12 cellular contexts compared by ENCODE assay signal in the genomic region with DNA sequence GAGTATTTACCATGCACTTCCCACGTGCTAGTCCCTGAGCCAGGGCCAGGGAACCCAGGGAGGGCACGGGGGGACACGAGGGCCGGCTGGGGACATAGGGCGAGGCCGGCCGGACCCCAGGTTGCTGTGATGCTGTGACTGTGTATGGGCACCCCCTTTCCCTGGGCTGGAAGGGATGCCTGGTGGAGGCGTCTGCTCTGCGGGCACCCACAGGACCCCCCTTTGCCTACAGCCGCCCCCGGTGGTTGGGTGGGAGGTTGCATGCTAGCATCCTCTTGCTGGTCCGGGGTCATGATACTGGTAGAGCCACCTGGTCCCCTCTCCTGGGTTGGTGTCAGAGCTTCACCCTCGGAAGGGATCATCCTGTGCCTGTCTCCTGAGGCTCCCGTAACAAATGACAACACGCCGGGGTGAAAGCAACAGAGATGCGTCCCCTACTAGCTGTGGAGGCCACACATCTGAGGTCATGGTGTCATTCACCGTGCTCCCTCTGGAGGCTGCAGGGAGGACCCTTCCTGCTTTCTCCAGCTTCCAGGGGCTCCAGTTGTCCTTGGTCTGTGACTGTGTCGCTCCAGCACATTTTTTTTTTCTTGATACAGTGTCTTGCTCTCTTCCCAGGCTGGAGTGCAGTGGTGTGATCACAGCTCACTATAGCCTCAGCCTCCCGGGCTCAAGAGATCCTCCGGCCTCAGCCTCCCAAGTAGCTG. TPM values are rescaled to one million over a fixed set of nuclear protein-coding genes. Genes with fewer than 3 reads are reported as not detected.
DNase-seq lines count a peak whose midpoint lies in the region; ATAC-seq, FAIRE-seq and TF ChIP-seq lines count a peak whose summit lies in the region.
"Had no signal": no experiment of that assay in that cellular context is flagged by ENCODE, and none has a peak within 500 bp of the region (broad histone marks: within the 10 kb centered on the region; RNA-seq: fewer than 3 reads in every experiment).

No MANE protein-coding gene starts in this region.

- H3K9me3 ChIP-seq in Panc1 (ENCODE audit: control insufficient read depth, insufficient read depth, low read depth, low read length) (no peaks in the 10 kb centered on the region), gastroesophageal sphincter (no peaks in the 10 kb centered on the region)
- H3K9me3 ChIP-seq: psoas muscle, transverse colon had no signal

- CTCF ChIA-PET in Panc1 (lab: Charles Lee) = interaction anchor here (0.7 kb wide), 1 partner anchor 37 kb away, joined by 3 read pairs; no protein-coding TSS in a partner anchor

- peaks cover 4% of the 10 kb centered on the region for H3K4me1 Mint-ChIP-seq in activated naive CD8-positive, alpha-beta T cell treated with anti-CD3 and anti-CD28 coated beads, Interleukin-2, amount 10 ng/mL, durations not matched to agents 7 days and 5 days
- peaks cover 5% of the 10 kb centered on the region for H3K4me1 Mint-ChIP-seq in activated naive CD8-positive, alpha-beta T cell treated with anti-CD3 and anti-CD28 coated beads for 36 hours
- H3K4me1 Mint-ChIP-seq: central memory CD8-positive, alpha-beta T cell had no signal

- H3K4me1 ChIP-seq in Panc1 (ENCODE audit: control insufficient read depth, insufficient read depth, low read length) (peaks cover 8% of the 10 kb centered on the region; the same call in 1 of the 2 replicates), gastroesophageal sphincter (peaks cover 0 to 21% (median 14%) of the 10 kb centered on the region in 3 donors)

- FAIRE-seq in HTR-8/SVneo (lab: Jason Lieb, UNC) = no peak

- TF ChIP-seq POLR2A in gastroesophageal sphincter (IDR thresholded peaks at IDR 0.05) = no peak

- intact Hi-C loops in Panc1 (cut with micrococcal nuclease; ENCODE audit: unreplicated experiment) = loop anchor here (5.0 kb wide), 1 partner anchor 43 kb away; the partner anchor contains the start of genes CHTF18 and RPUSD1

- POLR2A ChIA-PET in activated naive CD8-positive, alpha-beta T cell treated with anti-CD3 and anti-CD28 coated beads, Interleukin-2, amount 10 ng/mL, durations not matched to agents 7 days and 5 days (lab: Charles Lee) = interaction anchor here (1.1 kb wide), 1 partner anchor 30 kb away, joined by 7 read pairs; no protein-coding TSS in a partner anchor
- POLR2A ChIA-PET in Panc1 (lab: Charles Lee) = interaction anchor here (0.6 kb wide), 1 partner anchor 66 kb away, joined by 3 read pairs; no protein-coding TSS in a partner anchor

- peak; percentile 34 for DNase-seq in activated naive CD8-positive, alpha-beta T cell treated with anti-CD3 and anti-CD28 coated beads, Interleukin-2, amount 10 ng/mL, durations not matched to agents 7 days and 5 days
- no peak for DNase-seq in activated naive CD8-positive, alpha-beta T cell treated with anti-CD3 and anti-CD28 coated beads for 36 hours
- DNase-seq in Panc1 (ENCODE audit: low read depth, low spot score) = no peak
- no peak for DNase-seq in retinal pigment epithelial cell (ENCODE audit: low read depth)
- DNase-seq in HTR-8/SVneo (ENCODE audit: insufficient read length, low spot score) = no peak
- DNase-seq: ACHN; activated CD8-positive, alpha-beta memory T cell treated with anti-CD3 and anti-CD28 coated beads, Interleukin-2, amount 50 U/mL, for 4 hours; activated naive CD4-positive, alpha-beta T cell treated with anti-CD3 and anti-CD28 coated beads, Interleukin-2, amount 50 U/mL, for 16 hours; psoas muscle; transverse colon had no signal

- TF ChIP-seq CTCF in Panc1 (IDR thresholded peaks at IDR 0.05) (peak; percentile 45), retinal pigment epithelial cell (conservative IDR thresholded peaks at IDR 0.05; ENCODE audit: low read depth, low read length) (peak; percentile 8), gastroesophageal sphincter (IDR thresholded peaks at IDR 0.05) (no peak)

- no peaks in the 10 kb centered on the region for H3K36me3 Mint-ChIP-seq in activated naive CD8-positive, alpha-beta T cell treated with anti-CD3 and anti-CD28 coated beads, Interleukin-2, amount 10 ng/mL, durations not matched to agents 7 days and 5 days
- H3K36me3 Mint-ChIP-seq in activated naive CD8-positive, alpha-beta T cell treated with anti-CD3 and anti-CD28 coated beads for 36 hours = no peaks in the 10 kb centered on the region

- H3K27ac Mint-ChIP-seq in activated naive CD8-positive, alpha-beta T cell treated with anti-CD3 and anti-CD28 coated beads, Interleukin-2, amount 10 ng/mL, durations not matched to agents 7 days and 5 days = no peak overlapping the region
- no peak overlapping the region for H3K27ac Mint-ChIP-seq in activated naive CD8-positive, alpha-beta T cell treated with anti-CD3 and anti-CD28 coated beads for 36 hours

- H3K27me3 ChIP-seq in Panc1 (ENCODE audit: control insufficient read depth, insufficient read depth, low read length) = no peaks in the 10 kb centered on the region
- peaks cover 37% of the 10 kb centered on the region for H3K27me3 ChIP-seq in gastroesophageal sphincter

- ATAC-seq in activated naive CD8-positive, alpha-beta T cell treated with anti-CD3 and anti-CD28 coated beads, Interleukin-2, amount 10 ng/mL, durations not matched to agents 7 days and 5 days (ENCODE audit: low read depth) = no peak
- ATAC-seq in Panc1 = no peak
- no peak for ATAC-seq in gastroesophageal sphincter
- ATAC-seq: psoas muscle had no signal

- H3K27me3 Mint-ChIP-seq in activated naive CD8-positive, alpha-beta T cell treated with anti-CD3 and anti-CD28 coated beads, Interleukin-2, amount 10 ng/mL, durations not matched to agents 7 days and 5 days = no peaks in the 10 kb centered on the region
- no peaks in the 10 kb centered on the region for H3K27me3 Mint-ChIP-seq in activated naive CD8-positive, alpha-beta T cell treated with anti-CD3 and anti-CD28 coated beads for 36 hours
- H3K27me3 Mint-ChIP-seq: central memory CD8-positive, alpha-beta T cell had no signal

- H3K27ac ChIP-seq in Panc1 (ENCODE audit: low read length) = no peak overlapping the region
- H3K27ac ChIP-seq in gastroesophageal sphincter = no peak overlapping the region
- H3K27ac ChIP-seq: psoas muscle, transverse colon had no signal

- BruUV-seq in Panc1 (replicated peaks; lab: Mats Ljungman, UMichigan) = no TSS peak

- H3K4me3 Mint-ChIP-seq in activated naive CD8-positive, alpha-beta T cell treated with anti-CD3 and anti-CD28 coated beads, Interleukin-2, amount 10 ng/mL, durations not matched to agents 7 days and 5 days = no peak overlapping the region
- no peak overlapping the region for H3K4me3 Mint-ChIP-seq in activated naive CD8-positive, alpha-beta T cell treated with anti-CD3 and anti-CD28 coated beads for 36 hours
- H3K4me3 Mint-ChIP-seq: central memory CD8-positive, alpha-beta T cell had no signal

- H3K36me3 ChIP-seq in Panc1 (ENCODE audit: control insufficient read depth, insufficient read depth, low read length) (peaks cover 3% of the 10 kb centered on the region; the same call in 1 of the 2 replicates), gastroesophageal sphincter (peaks cover 0 to 5% of the 10 kb centered on the region in 2 donors)
- H3K36me3 ChIP-seq: transverse colon had no signal

- no peak for TF ChIP-seq EP300 in gastroesophageal sphincter (IDR thresholded peaks at IDR 0.05)

- no peaks in the 10 kb centered on the region for H3K9me3 Mint-ChIP-seq in activated naive CD8-positive, alpha-beta T cell treated with anti-CD3 and anti-CD28 coated beads, Interleukin-2, amount 10 ng/mL, durations not matched to agents 7 days and 5 days
- no peaks in the 10 kb centered on the region for H3K9me3 Mint-ChIP-seq in activated naive CD8-positive, alpha-beta T cell treated with anti-CD3 and anti-CD28 coated beads for 36 hours
- H3K9me3 Mint-ChIP-seq: central memory CD8-positive, alpha-beta T cell had no signal

- in situ Hi-C loops in Panc1 (cut with HindIII; ENCODE audit: low pct_unique_long_range_greater_than_20kb, low sequenced_read_pairs) = no loop called here

- H3K4me3 ChIP-seq in Panc1 (ENCODE audit: low read depth in 2 of 2, low read length in 2 of 2) = no peak overlapping the region
- no peak overlapping the region for H3K4me3 ChIP-seq in retinal pigment epithelial cell (ENCODE audit: low read length)
- no peak overlapping the region for H3K4me3 ChIP-seq in gastroesophageal sphincter
- H3K4me3 ChIP-seq: psoas muscle, transverse colon had no signal

- WGBS in gastroesophageal sphincter (ENCODE audit: low coverage in 1 of 2), 2 donors = 73 to 85% methylated on average over 5 to 7 of the region's 21 CpGs

RNA-seq across cellular contexts. Expression of gene CIAO3, which starts 3.1 kb away (rescaled TPM):
- total RNA-seq in activated naive CD8-positive, alpha-beta T cell treated with anti-CD3 and anti-CD28 coated beads, Interleukin-2, amount 10 ng/mL, durations not matched to agents 7 days and 5 days = 10 to 100 TPM; 39.6 to 42.4 TPM
- total RNA-seq in activated naive CD8-positive, alpha-beta T cell treated with anti-CD3 and anti-CD28 coated beads for 36 hours = 10 to 100 TPM; 18.3 to 19.8 TPM
- total RNA-seq in Panc1 (2021; ENCODE audit: unreplicated experiment) = 34.0 TPM
- polyA plus RNA-seq in Panc1 (2012; ENCODE audit: insufficient read length) = 34.4 TPM
- total RNA-seq in gastroesophageal sphincter = 10 to 100 TPM; 18.5 to 46.7 (median 25.6) TPM

RNA-seq across cellular contexts. Expression of gene MSLN, which starts 16.6 kb away (rescaled TPM):
- total RNA-seq in activated naive CD8-positive, alpha-beta T cell treated with anti-CD3 and anti-CD28 coated beads, Interleukin-2, amount 10 ng/mL, durations not matched to agents 7 days and 5 days = not detected
- not detected for total RNA-seq in activated naive CD8-positive, alpha-beta T cell treated with anti-CD3 and anti-CD28 coated beads for 36 hours
- total RNA-seq in Panc1 (2021; ENCODE audit: unreplicated experiment) = 1.1 TPM
- 1.0 TPM for polyA plus RNA-seq in Panc1 (2012; ENCODE audit: insufficient read length)
- 1 to 10 TPM in 1 of 4 donors, under 1 TPM in 1, not detected in 2; 0.73 to 7.2 TPM for total RNA-seq in gastroesophageal sphincter

RNA-seq across cellular contexts. Expression of gene HAGHL, which starts 17.0 kb away (rescaled TPM):
- 10 to 100 TPM; 25.8 to 34.2 TPM for total RNA-seq in activated naive CD8-positive, alpha-beta T cell treated with anti-CD3 and anti-CD28 coated beads, Interleukin-2, amount 10 ng/mL, durations not matched to agents 7 days and 5 days
- 10 to 100 TPM; 22.9 to 24.4 TPM for total RNA-seq in activated naive CD8-positive, alpha-beta T cell treated with anti-CD3 and anti-CD28 coated beads for 36 hours
- 41.1 TPM for total RNA-seq in Panc1 (2021; ENCODE audit: unreplicated experiment)
- polyA plus RNA-seq in Panc1 (2012; ENCODE audit: insufficient read length) = 107 TPM
- 1 to 10 TPM; 1.1 to 4.8 (median 2.8) TPM for total RNA-seq in gastroesophageal sphincter

RNA-seq across cellular contexts. Expression of gene CCDC78, which starts 17.7 kb away (rescaled TPM):
- total RNA-seq in activated naive CD8-positive, alpha-beta T cell treated with anti-CD3 and anti-CD28 coated beads, Interleukin-2, amount 10 ng/mL, durations not matched to agents 7 days and 5 days = 1 to 10 TPM; 5.8 to 6.1 TPM
- total RNA-seq in activated naive CD8-positive, alpha-beta T cell treated with anti-CD3 and anti-CD28 coated beads for 36 hours = 1 to 10 TPM; 6.5 to 8.1 TPM
- 18.2 TPM for total RNA-seq in Panc1 (2021; ENCODE audit: unreplicated experiment)
- 23.6 TPM for polyA plus RNA-seq in Panc1 (2012; ENCODE audit: insufficient read length)
- under 1 TPM in 1 of 4 donors, not detected in 3; 0.13 TPM for total RNA-seq in gastroesophageal sphincter

RNA-seq across cellular contexts. Expression of gene ANTKMT, which starts 23.0 kb away (rescaled TPM):
- total RNA-seq in activated naive CD8-positive, alpha-beta T cell treated with anti-CD3 and anti-CD28 coated beads, Interleukin-2, amount 10 ng/mL, durations not matched to agents 7 days and 5 days = 10 to 100 TPM; 21.6 to 23.2 TPM
- total RNA-seq in activated naive CD8-positive, alpha-beta T cell treated with anti-CD3 and anti-CD28 coated beads for 36 hours = 10 to 100 TPM; 37.3 to 40.1 TPM
- total RNA-seq in Panc1 (2021; ENCODE audit: unreplicated experiment) (93.6 TPM), gastroesophageal sphincter (10 to 100 TPM; 23.5 to 46.2 (median 31.0) TPM)
- polyA plus RNA-seq in Panc1 (2012; ENCODE audit: insufficient read length) = 75.7 TPM

Comparison
In these comparisons a context has a peak if more than half of its experiments do, and no peak if none do; other contexts are left out.
1. CTCF ChIP-seq: peak in Panc1 (single experiment) and retinal pigment epithelial cell (single experiment); none in gastroesophageal sphincter (0 of 4).